25 cellular contexts compared by ENCODE assay signal in the genomic region with DNA sequence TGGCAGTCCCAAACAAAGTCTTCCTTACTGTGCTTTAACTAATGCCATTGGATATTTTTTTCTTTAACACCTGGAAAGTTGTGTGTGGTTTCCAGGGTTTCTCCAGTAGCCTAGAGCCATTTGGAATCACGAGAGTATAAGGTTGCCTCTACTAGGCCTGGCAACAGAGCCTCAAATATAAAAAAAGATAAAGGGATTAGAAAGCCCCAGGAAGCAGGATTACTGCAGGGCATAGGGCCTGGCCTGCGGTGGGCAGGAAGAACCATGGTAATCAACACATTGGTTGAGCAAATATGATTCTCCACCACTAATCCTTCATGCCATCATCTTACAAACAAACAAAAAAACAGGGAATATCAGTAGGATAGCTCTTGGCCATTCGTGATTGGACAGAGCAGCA.
"Had no signal": no experiment of that assay in that cellular context is flagged by ENCODE, and none has a peak within 500 bp of the region (broad histone marks: within the 10 kb centered on the region; RNA-seq: fewer than 3 reads in every experiment).

No MANE protein-coding gene starts in this region.

- H3K4me2 ChIP-seq: SK-N-SH had no signal

- ATAC-seq: activated T-cell treated with anti-CD3 and anti-CD28 coated beads, Interleukin-2, amount 50 U/mL, for 72 hours; Panc1 had no signal

- H3K4me3 Mint-ChIP-seq: activated CD4-positive, alpha-beta memory T cell treated with anti-CD3 and anti-CD28 coated beads, Interleukin-2, amount 10 ng/mL, durations not matched to agents 7 days and 5 days; activated naive CD4-positive, alpha-beta T cell treated with anti-CD3 and anti-CD28 coated beads, Interleukin-2, amount 10 ng/mL, durations not matched to agents 7 days and 5 days; activated naive CD8-positive, alpha-beta T cell treated with anti-CD3 and anti-CD28 coated beads for 36 hours; activated T-cell treated with anti-CD3 and anti-CD28 coated beads, Interleukin-2, amount 50 U/mL, for 72 hours; WTC11 had no signal

- H3K9me3 ChIP-seq: breast epithelium, colonic mucosa, SJCRH30 had no signal

- H3K27me3 Mint-ChIP-seq: activated naive CD4-positive, alpha-beta T cell treated with anti-CD3 and anti-CD28 coated beads, Interleukin-2, amount 10 ng/mL, durations not matched to agents 7 days and 5 days; activated naive CD8-positive, alpha-beta T cell treated with anti-CD3 and anti-CD28 coated beads for 36 hours had no signal

- H3K27ac ChIP-seq: breast epithelium, colonic mucosa, RWPE1, SJCRH30 had no signal

- H3K9me2 ChIP-seq: SK-N-SH had no signal

- H3K9me3 Mint-ChIP-seq: activated CD4-positive, alpha-beta memory T cell treated with anti-CD3 and anti-CD28 coated beads, Interleukin-2, amount 10 ng/mL, durations not matched to agents 7 days and 5 days; activated naive CD4-positive, alpha-beta T cell treated with anti-CD3 and anti-CD28 coated beads, Interleukin-2, amount 10 ng/mL, durations not matched to agents 7 days and 5 days; activated naive CD8-positive, alpha-beta T cell treated with anti-CD3 and anti-CD28 coated beads for 36 hours; activated T-cell treated with anti-CD3 and anti-CD28 coated beads, Interleukin-2, amount 50 U/mL, for 72 hours had no signal

- H3K4me3 ChIP-seq: breast epithelium, colonic mucosa, SJCRH30 had no signal

- H3K36me3 Mint-ChIP-seq: activated naive CD4-positive, alpha-beta T cell treated with anti-CD3 and anti-CD28 coated beads, Interleukin-2, amount 10 ng/mL, durations not matched to agents 7 days and 5 days; activated naive CD8-positive, alpha-beta T cell treated with anti-CD3 and anti-CD28 coated beads for 36 hours had no signal

- H3K9ac ChIP-seq: SK-N-SH had no signal

- H3K27ac Mint-ChIP-seq: activated CD4-positive, alpha-beta memory T cell treated with anti-CD3 and anti-CD28 coated beads, Interleukin-2, amount 10 ng/mL, durations not matched to agents 7 days and 5 days; activated naive CD4-positive, alpha-beta T cell treated with anti-CD3 and anti-CD28 coated beads, Interleukin-2, amount 10 ng/mL, durations not matched to agents 7 days and 5 days; activated naive CD8-positive, alpha-beta T cell treated with anti-CD3 and anti-CD28 coated beads for 36 hours; activated T-cell treated with anti-CD3 and anti-CD28 coated beads, Interleukin-2, amount 50 U/mL, for 72 hours; activated T-helper 2 cell treated with anti-CD3 and anti-CD28 coated beads, Interferon-gamma antibody, Interleukin-2, Interleukin-4, amounts not matched to agents 10 μg/mL and 5 μg/mL and 100 μg/mL, durations not matched to agents 14 hours and 24 hours and 36 hours; WTC11 had no signal

- H3K4me1 Mint-ChIP-seq: activated CD4-positive, alpha-beta memory T cell treated with anti-CD3 and anti-CD28 coated beads, Interleukin-2, amount 10 ng/mL, durations not matched to agents 7 days and 5 days; activated naive CD4-positive, alpha-beta T cell treated with anti-CD3 and anti-CD28 coated beads, Interleukin-2, amount 10 ng/mL, durations not matched to agents 7 days and 5 days; activated naive CD8-positive, alpha-beta T cell treated with anti-CD3 and anti-CD28 coated beads for 36 hours had no signal

- DNase-seq: activated CD4-positive, alpha-beta memory T cell treated with anti-CD3 and anti-CD28 coated beads, Interleukin-2, amount 10 ng/mL, durations not matched to agents 7 days and 5 days; activated CD4-positive, alpha-beta T cell treated with anti-CD3 and anti-CD28 coated beads, Interleukin-2, amount 50 U/mL, for 1 hour; activated gamma-delta T cell treated with Interleukin-2 at 50 U/mL for 16 hours; activated naive CD4-positive, alpha-beta T cell treated with anti-CD3 and anti-CD28 coated beads, Interleukin-2, amount 10 ng/mL, durations not matched to agents 7 days and 5 days; activated naive CD8-positive, alpha-beta T cell treated with anti-CD3 and anti-CD28 coated beads for 36 hours; activated T-cell treated with anti-CD3 and anti-CD28 coated beads for 4 hours; activated T-cell treated with anti-CD3 and anti-CD28 coated beads, Interleukin-2, amount 50 U/mL, for 72 hours; anterior cingulate cortex; caudate nucleus; colonic mucosa; NCI-H1092; NCI-H1417; NCI-H1930; NCI-H2227 treated with DMSO at 0.1 percent for 48 hours; NCI-H446 treated with DMSO at 0.1 percent for 48 hours; NCI-H524 treated with DMSO at 0.1 percent for 48 hours; NCI-H748 treated with DMSO at 0.1 percent for 48 hours; Right ventricle myocardium superior; SK-N-SH had no signal

- H3K4me1 ChIP-seq: breast epithelium, colonic mucosa had no signal

- H3K27me3 ChIP-seq: breast epithelium, colonic mucosa, SJCRH30 had no signal

- H3K36me3 ChIP-seq: breast epithelium, colonic mucosa, SJCRH30 had no signal
